ENCODE assay signal across 8 cellular contexts in genomic region chr6:153024401-153025017, GRCh38. TPM values are rescaled to one million over a fixed set of nuclear protein-coding genes. Genes with fewer than 3 reads are reported as not detected.
DNase-seq lines count a peak whose midpoint lies in the region; ATAC-seq and TF ChIP-seq lines count a peak whose summit lies in the region.

No MANE protein-coding gene starts in this region.

- peak; percentile 80 for TF ChIP-seq CTCF in psoas muscle (IDR thresholded peaks at IDR 0.05)

- H3K9me3 Mint-ChIP-seq in activated naive CD4-positive, alpha-beta T cell treated with anti-CD3 and anti-CD28 coated beads, Interleukin-2, amount 50 U/mL, for 72 hours, result no peaks in the 10 kb centered on the region

- TF ChIP-seq RAD21 in Ishikawa (IDR thresholded peaks at IDR 0.05; ENCODE audit: low read depth), result peak; percentile 59

- peak; percentile 4 for DNase-seq in NK-92 treated with Interleukin-12 subunit alpha and Interleukin-12 subunit beta, amount 100 ng/mL, for 24 hours (lab: John Stamatoyannopoulos, UW)
- DNase-seq in NK-92 (lab: John Stamatoyannopoulos, UW; ENCODE audit: unreplicated experiment) (no peak), H4 (ENCODE audit: low spot score) (peak; percentile 16), RPMI7951 (ENCODE audit: low read depth) (peak; percentile 60), Right ventricle myocardium superior (no peak), psoas muscle (no peak)
- peak in 1 of 2 donors; percentile 38 for DNase-seq in activated naive CD4-positive, alpha-beta T cell treated with anti-CD3 and anti-CD28 coated beads, Interleukin-2, amount 50 U/mL, for 72 hours (ENCODE audit: low spot score in 2 of 2)

- WGBS in psoas muscle, 3 donors, result 3% methylated on average over 4 of the region's 4 CpGs

- intact Hi-C loops in Right ventricle myocardium superior (cut with DNase I), result loop anchor here (10.0 kb wide), 2 partner anchors 80 to 160 kb away; no protein-coding TSS in a partner anchor
- intact Hi-C loops in psoas muscle (cut with DNase I), result loop anchor here (1.0 to 5.0 kb wide), 2 partner anchors 160 to 162 kb away; no protein-coding TSS in a partner anchor

- H3K27me3 ChIP-seq in psoas muscle (ENCODE audit: insufficient read depth in 3 of 3, low read length in 2 of 3), result no peaks in the 10 kb centered on the region

- H3K27ac ChIP-seq in psoas muscle, result no peak overlapping the region

- H3K4me1 ChIP-seq in psoas muscle, result no peaks in the 10 kb centered on the region

- H3K9me3 ChIP-seq in psoas muscle, result no peaks in the 10 kb centered on the region

- H3K27ac Mint-ChIP-seq in activated naive CD4-positive, alpha-beta T cell treated with anti-CD3 and anti-CD28 coated beads, Interleukin-2, amount 50 U/mL, for 72 hours, result no peak overlapping the region

- no peaks in the 10 kb centered on the region for H3K36me3 Mint-ChIP-seq in activated naive CD4-positive, alpha-beta T cell treated with anti-CD3 and anti-CD28 coated beads, Interleukin-2, amount 50 U/mL, for 72 hours

- no peak for TF ChIP-seq EP300 in Ishikawa (IDR thresholded peaks at IDR 0.05; ENCODE audit: borderline replicate concordance)

- no peak overlapping the region for H3K4me3 ChIP-seq in psoas muscle

- H3K36me3 ChIP-seq in psoas muscle (ENCODE audit: insufficient read depth in 1 of 2, low read depth in 1 of 2), result no peaks in the 10 kb centered on the region

- ATAC-seq in activated naive CD4-positive, alpha-beta T cell treated with anti-CD3 and anti-CD28 coated beads, Interleukin-2, amount 50 U/mL, for 72 hours, result peak; percentile 98 to 99
- ATAC-seq in Right ventricle myocardium superior (ENCODE audit: poor library complexity) (peak; percentile 87), psoas muscle (peak; percentile 64 to 91 (median 76))

TF ChIP-seq in Ishikawa, 13 proteins besides CTCF, POLR2A, EP300 and RAD21:
- TF ChIP-seq TAF1 (IDR thresholded peaks at IDR 0.05; ENCODE audit: low read depth), result no peak
- no peak for TF ChIP-seq NFIC (IDR thresholded peaks at IDR 0.05)
- no peak for TF ChIP-seq FOXM1 (IDR thresholded peaks at IDR 0.05; ENCODE audit: borderline replicate concordance, low read depth)
- TF ChIP-seq TCF12 (IDR thresholded peaks at IDR 0.05; ENCODE audit: low read depth), result no peak
- no peak for TF ChIP-seq ZBTB7A (IDR thresholded peaks at IDR 0.05; ENCODE audit: low read depth)
- no peak for TF ChIP-seq CREB1 (IDR thresholded peaks at IDR 0.05; ENCODE audit: low read depth)
- TF ChIP-seq CEBPB (IDR thresholded peaks at IDR 0.05), result no peak
- TF ChIP-seq EGR1 (IDR thresholded peaks at IDR 0.05), result no peak
- TF ChIP-seq, protein P1, sequence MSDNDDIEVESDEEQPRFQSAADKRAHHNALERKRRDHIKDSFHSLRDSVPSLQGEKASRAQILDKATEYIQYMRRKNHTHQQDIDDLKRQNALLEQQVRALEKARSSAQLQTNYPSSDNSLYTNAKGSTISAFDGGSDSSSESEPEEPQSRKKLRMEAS (IDR thresholded peaks at IDR 0.05), result no peak
- no peak for TF ChIP-seq TEAD4 (IDR thresholded peaks at IDR 0.05)
- no peak for TF ChIP-seq YY1 (IDR thresholded peaks at IDR 0.05; ENCODE audit: low read depth)
- TF ChIP-seq, protein P2, sequence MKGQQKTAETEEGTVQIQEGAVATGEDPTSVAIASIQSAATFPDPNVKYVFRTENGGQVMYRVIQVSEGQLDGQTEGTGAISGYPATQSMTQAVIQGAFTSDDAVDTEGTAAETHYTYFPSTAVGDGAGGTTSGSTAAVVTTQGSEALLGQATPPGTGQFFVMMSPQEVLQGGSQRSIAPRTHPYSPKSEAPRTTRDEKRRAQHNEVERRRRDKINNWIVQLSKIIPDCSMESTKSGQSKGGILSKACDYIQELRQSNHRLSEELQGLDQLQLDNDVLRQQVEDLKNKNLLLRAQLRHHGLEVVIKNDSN (IDR thresholded peaks at IDR 0.05), result no peak

RNA-seq across cellular contexts. Expression of gene MTRF1L, which starts 22.0 kb away (rescaled TPM):
- 7.9 and 11.3 TPM in 2 replicates for total RNA-seq in H4 (2014; rRNA removed; shearing (Covaris generic))
- total RNA-seq in RPMI7951 (2014; rRNA removed; shearing (Covaris generic)), result 19.7 and 25.0 TPM in 2 replicates
- 10 to 100 TPM; 14.2 to 17.3 TPM for total RNA-seq in activated naive CD4-positive, alpha-beta T cell treated with anti-CD3 and anti-CD28 coated beads, Interleukin-2, amount 50 U/mL, for 72 hours
- total RNA-seq in Right ventricle myocardium superior, result 28.2 TPM
- total RNA-seq in psoas muscle, result 10 to 100 TPM; 20.3 to 45.1 (median 24.8) TPM
- polyA plus RNA-seq in psoas muscle, result 10 to 100 TPM; 24.2 to 55.9 (median 42.5) TPM

RNA-seq across cellular contexts. Expression of gene FBXO5, which starts 41.7 kb away (rescaled TPM):
- total RNA-seq in H4 (2014; rRNA removed; shearing (Covaris generic)), result 22.1 and 27.8 TPM in 2 replicates
- total RNA-seq in RPMI7951 (2014; rRNA removed; shearing (Covaris generic)), result 75.8 and 102 TPM in 2 replicates
- total RNA-seq in activated naive CD4-positive, alpha-beta T cell treated with anti-CD3 and anti-CD28 coated beads, Interleukin-2, amount 50 U/mL, for 72 hours, result 10 to 100 TPM; 43.6 to 81.5 TPM
- total RNA-seq in Right ventricle myocardium superior (1.9 TPM), psoas muscle (1 to 10 TPM; 1.1 to 1.9 (median 1.5) TPM)
- polyA plus RNA-seq in psoas muscle, result 1 to 10 TPM in 1 of 3 donors, under 1 TPM in 2; 0.76 to 1.3 (median 0.86) TPM

Comparison
In these comparisons a context has a peak if more than half of its experiments do, and no peak if none do; other contexts are left out.
1. DNase-seq: peak in NK-92 treated with Interleukin-12 subunit alpha and Interleukin-12 subunit beta, amount 100 ng/mL, for 24 hours (single experiment), H4 (single experiment) and RPMI7951 (single experiment); none in NK-92 (single experiment), Right ventricle myocardium superior (single experiment) and psoas muscle (0 of 2).
2. Peak in every context shown above with its lines, with median percentiles within 50 percentile points of each other: ATAC-seq.